10 cellular contexts compared by ENCODE assay signal in the genomic region with DNA sequence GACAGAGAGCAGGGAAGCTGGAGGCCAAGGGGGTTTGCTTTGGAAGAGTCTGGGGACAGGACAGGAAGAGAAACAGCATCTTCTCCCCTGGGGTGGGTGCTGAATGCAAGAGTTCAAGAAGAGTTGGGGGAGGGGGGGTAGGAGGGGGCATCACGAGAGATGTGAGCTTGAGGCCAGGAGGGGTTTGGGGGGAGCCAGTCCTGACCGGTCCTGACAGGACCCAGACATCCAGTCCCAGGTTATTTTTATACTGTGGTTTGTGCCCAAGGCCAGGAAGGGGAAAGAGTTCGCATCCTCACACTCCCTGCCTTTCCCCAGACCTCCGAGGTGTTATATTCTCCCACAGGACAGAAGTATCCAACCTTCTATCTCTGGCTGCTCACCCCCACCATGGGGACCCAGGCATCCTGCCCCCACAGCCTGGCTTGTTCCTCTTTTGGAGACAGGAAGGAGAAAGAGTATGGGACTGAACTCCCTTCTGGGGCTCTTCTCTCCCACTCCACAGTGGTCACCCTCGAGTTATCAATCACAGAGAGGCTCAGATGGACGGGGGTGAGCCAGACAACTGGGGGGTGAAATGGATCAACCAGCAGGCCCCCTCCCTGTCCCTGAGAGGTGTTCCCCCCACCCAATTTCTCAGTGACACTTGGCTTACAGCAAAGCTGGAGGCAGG. TPM values are rescaled to one million over a fixed set of nuclear protein-coding genes. Genes with fewer than 3 reads are reported as not detected.
DNase-seq lines count a peak whose midpoint lies in the region; ATAC-seq, FAIRE-seq and TF ChIP-seq lines count a peak whose summit lies in the region.
"Had no signal": no experiment of that assay in that cellular context is flagged by ENCODE, and none has a peak within 500 bp of the region (broad histone marks: within the 10 kb centered on the region; RNA-seq: fewer than 3 reads in every experiment).

No MANE protein-coding gene starts in this region.

- H3K4me3 ChIP-seq in adipocyte (ENCODE audit: low read length) (peak overlapping the region; percentile 97), kidney (ENCODE audit: low read length in 2 of 2) (peak overlapping the region; percentile 26 to 88), tibial nerve (peak overlapping the region; percentile 84 to 99 (median 92))
- H3K4me3 ChIP-seq: SJSA1 had no signal

- H3K4me1 ChIP-seq in adipocyte (ENCODE audit: control insufficient read depth, insufficient read depth, low read length) = peaks cover 30% of the 10 kb centered on the region
- peaks cover 20 to 28% of the 10 kb centered on the region in 2 donors for H3K4me1 ChIP-seq in kidney (ENCODE audit: control insufficient read depth in 1 of 2, insufficient read depth in 1 of 2, low read depth in 1 of 2, low read length in 2 of 2)
- H3K4me1 ChIP-seq in tibial nerve = peaks cover 4 to 75% (median 60%) of the 10 kb centered on the region in 4 donors

- peak overlapping the region; percentile 91 for H3K27ac Mint-ChIP-seq in activated T-cell treated with anti-CD3 and anti-CD28 coated beads, Interleukin-2, amount 50 U/mL, for 72 hours

- no peaks in the 10 kb centered on the region for H3K9me3 Mint-ChIP-seq in activated T-cell treated with anti-CD3 and anti-CD28 coated beads, Interleukin-2, amount 50 U/mL, for 72 hours

- 2 to 9% methylated on average over 6 of the region's 6 CpGs for WGBS in tibial nerve, 2 donors

- no peak for FAIRE-seq in kidney (lab: Jason Lieb, UNC)

- H3K4me1 Mint-ChIP-seq in activated T-cell treated with anti-CD3 and anti-CD28 coated beads, Interleukin-2, amount 50 U/mL, for 72 hours (ENCODE audit: low read depth) = peaks cover 49% of the 10 kb centered on the region

- intact Hi-C loops in kidney (cut with DNase I) = no loop called here

- no peak for DNase-seq in activated T-cell treated with anti-CD3 and anti-CD28 coated beads, Interleukin-2, amount 50 U/mL, for 72 hours
- no peak for DNase-seq in activated T-cell treated with anti-CD3 and anti-CD28 coated beads, Interleukin-2, amount 50 U/mL, for 1 hour
- peak; percentile 13 for DNase-seq in adipocyte (ENCODE audit: low read depth)
- no peak for DNase-seq in kidney
- DNase-seq in tibial nerve (ENCODE audit: low spot score in 2 of 2) = no peak
- DNase-seq in OCI-M2 (lab: John Stamatoyannopoulos, UW; ENCODE audit: unreplicated experiment) = no peak
- no peak for DNase-seq in retina
- no peak for DNase-seq in activated CD8-positive, alpha-beta memory T cell treated with anti-CD3 and anti-CD28 coated beads, Interleukin-2, amount 50 U/mL, for 4 hours
- DNase-seq: DMS53 had no signal

- TF ChIP-seq POLR2A in tibial nerve (IDR thresholded peaks at IDR 0.05) = no peak

- no peak for ATAC-seq in activated T-cell treated with anti-CD3 and anti-CD28 coated beads, Interleukin-2, amount 50 U/mL, for 72 hours (replicated peaks in 1 of 2)

- peaks cover 16% of the 10 kb centered on the region for H3K36me3 ChIP-seq in adipocyte (ENCODE audit: control insufficient read depth, insufficient read depth, low read length, severe bottlenecking)
- peaks cover 2 to 9% of the 10 kb centered on the region in 2 donors for H3K36me3 ChIP-seq in kidney (ENCODE audit: control insufficient read depth in 1 of 2, insufficient read depth in 2 of 2, low read length in 2 of 2)
- peaks cover 0 to 43% (median 0%) of the 10 kb centered on the region in 3 donors for H3K36me3 ChIP-seq in tibial nerve

- H3K9me3 ChIP-seq in adipocyte (ENCODE audit: control insufficient read depth, low read length) (no peaks in the 10 kb centered on the region), kidney (ENCODE audit: control insufficient read depth in 1 of 2, low read length in 2 of 2) (no peaks in the 10 kb centered on the region), tibial nerve (no peaks in the 10 kb centered on the region)
- H3K9me3 ChIP-seq: SJSA1 had no signal

- no peaks in the 10 kb centered on the region for H3K27me3 Mint-ChIP-seq in activated T-cell treated with anti-CD3 and anti-CD28 coated beads, Interleukin-2, amount 50 U/mL, for 72 hours (ENCODE audit: low read depth)

- TF ChIP-seq CTCF in kidney (IDR thresholded peaks at IDR 0.05; ENCODE audit: borderline replicate concordance, extremely low read depth, insufficient read depth) (no peak), tibial nerve (IDR thresholded peaks at IDR 0.05) (no peak)

- no peaks in the 10 kb centered on the region for H3K27me3 ChIP-seq in adipocyte (replicated peaks; ENCODE audit: control insufficient read depth, insufficient read depth, low read length)
- H3K27me3 ChIP-seq in tibial nerve = no peaks in the 10 kb centered on the region
- H3K27me3 ChIP-seq: SJSA1 had no signal

- peaks cover 11% of the 10 kb centered on the region in 2 donors for H3K36me3 Mint-ChIP-seq in activated T-cell treated with anti-CD3 and anti-CD28 coated beads, Interleukin-2, amount 50 U/mL, for 72 hours (ENCODE audit: insufficient read depth in 2 of 2)

- peak overlapping the region; percentile 86 for H3K4me3 Mint-ChIP-seq in activated T-cell treated with anti-CD3 and anti-CD28 coated beads, Interleukin-2, amount 50 U/mL, for 72 hours

- TF ChIP-seq EP300 in tibial nerve (IDR thresholded peaks at IDR 0.05) = no peak

- H3K27ac ChIP-seq in kidney (ENCODE audit: low read depth in 2 of 2, low read length in 2 of 2) (peak overlapping the region in 1 of 2 donors; percentile 65), tibial nerve (peak overlapping the region; percentile 88 to 98 (median 94))
- H3K27ac ChIP-seq: SJSA1 had no signal

- H3K9ac ChIP-seq in adipocyte (ENCODE audit: low read length) = peak overlapping the region; percentile 97
- H3K9ac ChIP-seq in kidney (ENCODE audit: low read length in 2 of 2) = peak overlapping the region in 1 of 2 donors; percentile 71

RNA-seq across cellular contexts. Expression of gene TSC22D4, which starts 2.8 kb away (rescaled TPM):
- total RNA-seq in activated T-cell treated with anti-CD3 and anti-CD28 coated beads, Interleukin-2, amount 50 U/mL, for 72 hours = 100 to 1,000 TPM in 1 of 2 donors, 10 to 100 TPM in 1; 94.9 to 113 TPM
- total RNA-seq in kidney (61.5 TPM), tibial nerve (100 to 1,000 TPM; 154 to 224 (median 188) TPM)
- polyA plus RNA-seq in kidney (ENCODE audit: insufficient read depth, low read depth, low replicate concordance) = 67.0 TPM

RNA-seq across cellular contexts. Expression of gene NYAP1, which starts 7.5 kb away (rescaled TPM):
- under 1 TPM; 0.67 to 0.72 TPM for total RNA-seq in activated T-cell treated with anti-CD3 and anti-CD28 coated beads, Interleukin-2, amount 50 U/mL, for 72 hours
- total RNA-seq in kidney (0.41 TPM), tibial nerve (10 to 100 TPM in 3 of 4 donors, 1 to 10 TPM in 1; 8.8 to 21.3 (median 11.4) TPM)
- polyA plus RNA-seq in kidney (ENCODE audit: insufficient read depth, low read depth, low replicate concordance) = 0.69 TPM

RNA-seq across cellular contexts. Expression of gene SPACDR, which starts 12.2 kb away (rescaled TPM):
- total RNA-seq in activated T-cell treated with anti-CD3 and anti-CD28 coated beads, Interleukin-2, amount 50 U/mL, for 72 hours = 1 to 10 TPM; 5.4 to 5.6 TPM
- 0.54 TPM for total RNA-seq in kidney
- not detected for polyA plus RNA-seq in kidney (ENCODE audit: insufficient read depth, low read depth, low replicate concordance)
- 1 to 10 TPM in 3 of 4 donors, not detected in 1; 1.5 to 2.1 (median 1.8) TPM for total RNA-seq in tibial nerve

RNA-seq across cellular contexts. Expression of gene PPP1R35, which starts 39.9 kb away (rescaled TPM):
- 10 to 100 TPM; 59.0 to 68.8 TPM for total RNA-seq in activated T-cell treated with anti-CD3 and anti-CD28 coated beads, Interleukin-2, amount 50 U/mL, for 72 hours
- total RNA-seq in kidney (41.7 TPM), tibial nerve (10 to 100 TPM; 44.3 to 85.8 (median 53.3) TPM)
- 40.2 TPM for polyA plus RNA-seq in kidney (ENCODE audit: insufficient read depth, low read depth, low replicate concordance)

RNA-seq across cellular contexts. Expression of gene MEPCE, which starts 46.6 kb away (rescaled TPM):
- total RNA-seq in activated T-cell treated with anti-CD3 and anti-CD28 coated beads, Interleukin-2, amount 50 U/mL, for 72 hours = 10 to 100 TPM; 61.0 to 66.7 TPM
- 47.2 TPM for total RNA-seq in kidney
- 33.4 TPM for polyA plus RNA-seq in kidney (ENCODE audit: insufficient read depth, low read depth, low replicate concordance)
- 10 to 100 TPM; 39.5 to 50.2 (median 46.6) TPM for total RNA-seq in tibial nerve
